Comparison of ENCODE assay signal across 3 cellular contexts in genomic region chr2:27282892-27283291, GRCh38.
A peak's percentile ranks its signal among the peaks of the same experiment; 100 is the strongest.
TF ChIP-seq lines count a peak whose summit lies in the region.

No MANE protein-coding gene starts in this region.

TF ChIP-seq in SK-N-SH treated with all-trans-retinoic acid at 6 μM for 48 hours, 23 proteins besides CTCF, POLR2A, EP300 and RAD21:
- TF ChIP-seq ZNF8 (CRISPR knock-in tag; IDR thresholded peaks at IDR 0.05) (no peak), CSRNP3 (CRISPR knock-in tag; IDR thresholded peaks at IDR 0.05) (no peak), ZC3H10 (CRISPR knock-in tag; IDR thresholded peaks at IDR 0.05) (no peak), ZNF70 (CRISPR knock-in tag; IDR thresholded peaks at IDR 0.05) (peak; percentile 68)

TF ChIP-seq in SK-N-SH, 30 proteins besides CTCF, POLR2A, EP300 and RAD21:
- no peak for TF ChIP-seq MAX (IDR thresholded peaks at IDR 0.05; ENCODE audit: low read depth)
- no peak for TF ChIP-seq FOXM1 (IDR thresholded peaks at IDR 0.05; ENCODE audit: low read depth)
- TF ChIP-seq ZBTB33 (IDR thresholded peaks at IDR 0.05; ENCODE audit: borderline replicate concordance, low read depth) = no peak
- no peak for TF ChIP-seq YY1 (IDR thresholded peaks at IDR 0.05; ENCODE audit: low read depth)
- TF ChIP-seq ELF1 (IDR thresholded peaks at IDR 0.05) = no peak
- TF ChIP-seq GATA2 (CRISPR knock-in tag; IDR thresholded peaks at IDR 0.05) = no peak
- TF ChIP-seq JUND (IDR thresholded peaks at IDR 0.05) = no peak
- TF ChIP-seq USF2 (IDR thresholded peaks at IDR 0.05; ENCODE audit: borderline replicate concordance, low read depth, low read length) = no peak
- no peak for TF ChIP-seq RCOR1 (IDR thresholded peaks at IDR 0.05; ENCODE audit: low read length)
- TF ChIP-seq FOSL2 (IDR thresholded peaks at IDR 0.05; ENCODE audit: borderline replicate concordance, low read depth) = no peak
- TF ChIP-seq GABPA (IDR thresholded peaks at IDR 0.05; ENCODE audit: low read depth) = no peak
- TF ChIP-seq CHD2 (IDR thresholded peaks at IDR 0.05; ENCODE audit: low read length, partially characterized antibody) = no peak
- no peak for TF ChIP-seq SIN3A (IDR thresholded peaks at IDR 0.05; ENCODE audit: borderline replicate concordance, low read depth, low read length)

TF ChIP-seq in K562, 482 proteins besides CTCF, POLR2A, EP300 and RAD21:
- TF ChIP-seq MAFK (IDR thresholded peaks at IDR 0.05; ENCODE audit: low read length) = peak; percentile 26; the same call in 1 of the 2 replicates
- TF ChIP-seq ZNF316 (IDR thresholded peaks at IDR 0.05) = peak; percentile 51
- TF ChIP-seq CHD4 (IDR thresholded peaks at IDR 0.05; ENCODE audit: insufficient read depth, insufficient replicate concordance, low read depth, low read length, poor library complexity, severe bottlenecking) = no peak
- TF ChIP-seq TAF1 (IDR thresholded peaks at IDR 0.05; ENCODE audit: control insufficient read depth, extremely low read depth, insufficient read depth, low read length, severe bottlenecking) = no peak
- TF ChIP-seq C11orf30 (IDR thresholded peaks at IDR 0.05; ENCODE audit: low read depth) = peak; percentile 69
- TF ChIP-seq NFE2 (IDR thresholded peaks at IDR 0.05; ENCODE audit: low read depth) = peak; percentile 52; the same call in 1 of the 2 replicates
